Comparison of ENCODE assay signal across 1 cellular context in genomic region chr10:121536271-121536918, GRCh38.
A peak's percentile ranks its signal among the peaks of the same experiment; 100 is the strongest.
TF ChIP-seq lines count a peak whose summit lies in the region.

No MANE protein-coding gene starts in this region.

TF ChIP-seq in HEK293, 187 proteins besides CTCF, POLR2A, EP300 and RAD21 (continued from another document):
- no peak for TF ChIP-seq ZNF473 (tag by site-specific recombination; IDR thresholded peaks at IDR 0.05)
- peak; percentile 69; the same call in 1 of the 2 replicates for TF ChIP-seq ZEB2 (tag by site-specific recombination; IDR thresholded peaks at IDR 0.05)
- TF ChIP-seq ZNF621 (tag by site-specific recombination; IDR thresholded peaks at IDR 0.05), result no peak
- TF ChIP-seq WT1 (tag by site-specific recombination; IDR thresholded peaks at IDR 0.05), result no peak
- no peak for TF ChIP-seq ZBTB20 (tag by site-specific recombination; IDR thresholded peaks at IDR 0.05)
- TF ChIP-seq ZNF341 (tag by site-specific recombination; IDR thresholded peaks at IDR 0.05; ENCODE audit: low read depth), result no peak
- no peak for TF ChIP-seq ZNF248 (tag by site-specific recombination; IDR thresholded peaks at IDR 0.05)
- 0 out of 2 replicates have a peak, but pooled peaks have one; percentile 40 for TF ChIP-seq ZFP69B (tag by site-specific recombination; IDR thresholded peaks at IDR 0.05)
- TF ChIP-seq, protein P1, sequence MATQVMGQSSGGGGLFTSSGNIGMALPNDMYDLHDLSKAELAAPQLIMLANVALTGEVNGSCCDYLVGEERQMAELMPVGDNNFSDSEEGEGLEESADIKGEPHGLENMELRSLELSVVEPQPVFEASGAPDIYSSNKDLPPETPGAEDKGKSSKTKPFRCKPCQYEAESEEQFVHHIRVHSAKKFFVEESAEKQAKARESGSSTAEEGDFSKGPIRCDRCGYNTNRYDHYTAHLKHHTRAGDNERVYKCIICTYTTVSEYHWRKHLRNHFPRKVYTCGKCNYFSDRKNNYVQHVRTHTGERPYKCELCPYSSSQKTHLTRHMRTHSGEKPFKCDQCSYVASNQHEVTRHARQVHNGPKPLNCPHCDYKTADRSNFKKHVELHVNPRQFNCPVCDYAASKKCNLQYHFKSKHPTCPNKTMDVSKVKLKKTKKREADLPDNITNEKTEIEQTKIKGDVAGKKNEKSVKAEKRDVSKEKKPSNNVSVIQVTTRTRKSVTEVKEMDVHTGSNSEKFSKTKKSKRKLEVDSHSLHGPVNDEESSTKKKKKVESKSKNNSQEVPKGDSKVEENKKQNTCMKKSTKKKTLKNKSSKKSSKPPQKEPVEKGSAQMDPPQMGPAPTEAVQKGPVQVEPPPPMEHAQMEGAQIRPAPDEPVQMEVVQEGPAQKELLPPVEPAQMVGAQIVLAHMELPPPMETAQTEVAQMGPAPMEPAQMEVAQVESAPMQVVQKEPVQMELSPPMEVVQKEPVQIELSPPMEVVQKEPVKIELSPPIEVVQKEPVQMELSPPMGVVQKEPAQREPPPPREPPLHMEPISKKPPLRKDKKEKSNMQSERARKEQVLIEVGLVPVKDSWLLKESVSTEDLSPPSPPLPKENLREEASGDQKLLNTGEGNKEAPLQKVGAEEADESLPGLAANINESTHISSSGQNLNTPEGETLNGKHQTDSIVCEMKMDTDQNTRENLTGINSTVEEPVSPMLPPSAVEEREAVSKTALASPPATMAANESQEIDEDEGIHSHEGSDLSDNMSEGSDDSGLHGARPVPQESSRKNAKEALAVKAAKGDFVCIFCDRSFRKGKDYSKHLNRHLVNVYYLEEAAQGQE (tag by site-specific recombination; IDR thresholded peaks at IDR 0.05), result no peak
- no peak for TF ChIP-seq ZNF510 (tag by site-specific recombination; IDR thresholded peaks at IDR 0.05; ENCODE audit: insufficient replicate concordance)
- TF ChIP-seq, protein P2, sequence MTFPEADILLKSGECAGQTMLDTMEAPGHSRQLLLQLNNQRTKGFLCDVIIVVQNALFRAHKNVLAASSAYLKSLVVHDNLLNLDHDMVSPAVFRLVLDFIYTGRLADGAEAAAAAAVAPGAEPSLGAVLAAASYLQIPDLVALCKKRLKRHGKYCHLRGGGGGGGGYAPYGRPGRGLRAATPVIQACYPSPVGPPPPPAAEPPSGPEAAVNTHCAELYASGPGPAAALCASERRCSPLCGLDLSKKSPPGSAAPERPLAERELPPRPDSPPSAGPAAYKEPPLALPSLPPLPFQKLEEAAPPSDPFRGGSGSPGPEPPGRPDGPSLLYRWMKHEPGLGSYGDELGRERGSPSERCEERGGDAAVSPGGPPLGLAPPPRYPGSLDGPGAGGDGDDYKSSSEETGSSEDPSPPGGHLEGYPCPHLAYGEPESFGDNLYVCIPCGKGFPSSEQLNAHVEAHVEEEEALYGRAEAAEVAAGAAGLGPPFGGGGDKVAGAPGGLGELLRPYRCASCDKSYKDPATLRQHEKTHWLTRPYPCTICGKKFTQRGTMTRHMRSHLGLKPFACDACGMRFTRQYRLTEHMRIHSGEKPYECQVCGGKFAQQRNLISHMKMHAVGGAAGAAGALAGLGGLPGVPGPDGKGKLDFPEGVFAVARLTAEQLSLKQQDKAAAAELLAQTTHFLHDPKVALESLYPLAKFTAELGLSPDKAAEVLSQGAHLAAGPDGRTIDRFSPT (tag by site-specific recombination; IDR thresholded peaks at IDR 0.05), result peak; percentile 45; the same call in 1 of the 2 replicates
- TF ChIP-seq ZNF629 (tag by site-specific recombination; IDR thresholded peaks at IDR 0.05), result peak; percentile 75
- peak; percentile 67 for TF ChIP-seq ZNF600 (tag by site-specific recombination; IDR thresholded peaks at IDR 0.05)
- no peak for TF ChIP-seq ZBTB1 (tag by site-specific recombination; IDR thresholded peaks at IDR 0.05)
- TF ChIP-seq, protein P3, sequence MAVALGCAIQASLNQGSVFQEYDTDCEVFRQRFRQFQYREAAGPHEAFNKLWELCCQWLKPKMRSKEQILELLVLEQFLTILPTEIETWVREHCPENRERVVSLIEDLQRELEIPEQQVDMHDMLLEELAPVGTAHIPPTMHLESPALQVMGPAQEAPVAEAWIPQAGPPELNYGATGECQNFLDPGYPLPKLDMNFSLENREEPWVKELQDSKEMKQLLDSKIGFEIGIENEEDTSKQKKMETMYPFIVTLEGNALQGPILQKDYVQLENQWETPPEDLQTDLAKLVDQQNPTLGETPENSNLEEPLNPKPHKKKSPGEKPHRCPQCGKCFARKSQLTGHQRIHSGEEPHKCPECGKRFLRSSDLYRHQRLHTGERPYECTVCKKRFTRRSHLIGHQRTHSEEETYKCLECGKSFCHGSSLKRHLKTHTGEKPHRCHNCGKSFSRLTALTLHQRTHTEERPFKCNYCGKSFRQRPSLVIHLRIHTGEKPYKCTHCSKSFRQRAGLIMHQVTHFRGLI (tag by site-specific recombination; IDR thresholded peaks at IDR 0.05), result no peak
- TF ChIP-seq ZNF169 (tag by site-specific recombination; IDR thresholded peaks at IDR 0.05), result no peak
- TF ChIP-seq, protein P4, sequence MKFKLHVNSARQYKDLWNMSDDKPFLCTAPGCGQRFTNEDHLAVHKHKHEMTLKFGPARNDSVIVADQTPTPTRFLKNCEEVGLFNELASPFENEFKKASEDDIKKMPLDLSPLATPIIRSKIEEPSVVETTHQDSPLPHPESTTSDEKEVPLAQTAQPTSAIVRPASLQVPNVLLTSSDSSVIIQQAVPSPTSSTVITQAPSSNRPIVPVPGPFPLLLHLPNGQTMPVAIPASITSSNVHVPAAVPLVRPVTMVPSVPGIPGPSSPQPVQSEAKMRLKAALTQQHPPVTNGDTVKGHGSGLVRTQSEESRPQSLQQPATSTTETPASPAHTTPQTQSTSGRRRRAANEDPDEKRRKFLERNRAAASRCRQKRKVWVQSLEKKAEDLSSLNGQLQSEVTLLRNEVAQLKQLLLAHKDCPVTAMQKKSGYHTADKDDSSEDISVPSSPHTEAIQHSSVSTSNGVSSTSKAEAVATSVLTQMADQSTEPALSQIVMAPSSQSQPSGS (tag by site-specific recombination; IDR thresholded peaks at IDR 0.05; ENCODE audit: low read depth), result peak; percentile 59; the same call in 1 of the 2 replicates
- TF ChIP-seq ZNF677 (tag by site-specific recombination; IDR thresholded peaks at IDR 0.05), result no peak
- TF ChIP-seq ZNF596 (tag by site-specific recombination; IDR thresholded peaks at IDR 0.05), result no peak
- TF ChIP-seq KLF7 (tag by site-specific recombination; IDR thresholded peaks at IDR 0.05; ENCODE audit: borderline replicate concordance), result no peak
- no peak for TF ChIP-seq TSHZ1 (tag by site-specific recombination; IDR thresholded peaks at IDR 0.05; ENCODE audit: borderline replicate concordance)
- TF ChIP-seq KLF1 (tag by site-specific recombination; IDR thresholded peaks at IDR 0.05), result no peak
- TF ChIP-seq GLI2 (tag by site-specific recombination; IDR thresholded peaks at IDR 0.05; ENCODE audit: borderline replicate concordance, low read depth), result no peak
- no peak for TF ChIP-seq ZNF521 (tag by site-specific recombination; IDR thresholded peaks at IDR 0.05)
- TF ChIP-seq ZNF366 (tag by site-specific recombination; conservative IDR thresholded peaks at IDR 0.05), result 0 out of 2 replicates have a peak, but pooled peaks have one; percentile 42
- no peak for TF ChIP-seq MZF1 (tag by site-specific recombination; IDR thresholded peaks at IDR 0.05; ENCODE audit: borderline replicate concordance)
- TF ChIP-seq ZBTB17 (tag by site-specific recombination; IDR thresholded peaks at IDR 0.05), result 0 out of 2 replicates have a peak, but pooled peaks have one; percentile 34
- no peak for TF ChIP-seq HOXC10 (CRISPR knock-in tag; IDR thresholded peaks at IDR 0.05)
- no peak for TF ChIP-seq ZNF549 (tag by site-specific recombination; IDR thresholded peaks at IDR 0.05)
- no peak for TF ChIP-seq ZNF266 (tag by site-specific recombination; IDR thresholded peaks at IDR 0.05; ENCODE audit: low read depth)
- peak; percentile 52; the same call in 1 of the 2 replicates for TF ChIP-seq FEZF1 (tag by site-specific recombination; IDR thresholded peaks at IDR 0.05)
- no peak for TF ChIP-seq ZNF335 (tag by site-specific recombination; conservative IDR thresholded peaks at IDR 0.05)
- TF ChIP-seq YY2 (tag by site-specific recombination; IDR thresholded peaks at IDR 0.05), result no peak
- TF ChIP-seq ZNF19 (tag by site-specific recombination; IDR thresholded peaks at IDR 0.05; ENCODE audit: low read depth), result no peak
- TF ChIP-seq ZNF530 (tag by site-specific recombination; IDR thresholded peaks at IDR 0.05; ENCODE audit: low read depth), result no peak
- no peak for TF ChIP-seq SETDB1 (IDR thresholded peaks at IDR 0.05; ENCODE audit: insufficient read length, low read length)
- TF ChIP-seq EGR2 (tag by site-specific recombination; IDR thresholded peaks at IDR 0.05; ENCODE audit: low read depth), result no peak
- TF ChIP-seq, protein P5, sequence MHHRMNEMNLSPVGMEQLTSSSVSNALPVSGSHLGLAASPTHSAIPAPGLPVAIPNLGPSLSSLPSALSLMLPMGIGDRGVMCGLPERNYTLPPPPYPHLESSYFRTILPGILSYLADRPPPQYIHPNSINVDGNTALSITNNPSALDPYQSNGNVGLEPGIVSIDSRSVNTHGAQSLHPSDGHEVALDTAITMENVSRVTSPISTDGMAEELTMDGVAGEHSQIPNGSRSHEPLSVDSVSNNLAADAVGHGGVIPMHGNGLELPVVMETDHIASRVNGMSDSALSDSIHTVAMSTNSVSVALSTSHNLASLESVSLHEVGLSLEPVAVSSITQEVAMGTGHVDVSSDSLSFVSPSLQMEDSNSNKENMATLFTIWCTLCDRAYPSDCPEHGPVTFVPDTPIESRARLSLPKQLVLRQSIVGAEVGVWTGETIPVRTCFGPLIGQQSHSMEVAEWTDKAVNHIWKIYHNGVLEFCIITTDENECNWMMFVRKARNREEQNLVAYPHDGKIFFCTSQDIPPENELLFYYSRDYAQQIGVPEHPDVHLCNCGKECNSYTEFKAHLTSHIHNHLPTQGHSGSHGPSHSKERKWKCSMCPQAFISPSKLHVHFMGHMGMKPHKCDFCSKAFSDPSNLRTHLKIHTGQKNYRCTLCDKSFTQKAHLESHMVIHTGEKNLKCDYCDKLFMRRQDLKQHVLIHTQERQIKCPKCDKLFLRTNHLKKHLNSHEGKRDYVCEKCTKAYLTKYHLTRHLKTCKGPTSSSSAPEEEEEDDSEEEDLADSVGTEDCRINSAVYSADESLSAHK (tag by site-specific recombination; IDR thresholded peaks at IDR 0.05), result no peak
- TF ChIP-seq ZNF670 (tag by site-specific recombination; IDR thresholded peaks at IDR 0.05; ENCODE audit: low read depth), result no peak
- TF ChIP-seq, protein P6, sequence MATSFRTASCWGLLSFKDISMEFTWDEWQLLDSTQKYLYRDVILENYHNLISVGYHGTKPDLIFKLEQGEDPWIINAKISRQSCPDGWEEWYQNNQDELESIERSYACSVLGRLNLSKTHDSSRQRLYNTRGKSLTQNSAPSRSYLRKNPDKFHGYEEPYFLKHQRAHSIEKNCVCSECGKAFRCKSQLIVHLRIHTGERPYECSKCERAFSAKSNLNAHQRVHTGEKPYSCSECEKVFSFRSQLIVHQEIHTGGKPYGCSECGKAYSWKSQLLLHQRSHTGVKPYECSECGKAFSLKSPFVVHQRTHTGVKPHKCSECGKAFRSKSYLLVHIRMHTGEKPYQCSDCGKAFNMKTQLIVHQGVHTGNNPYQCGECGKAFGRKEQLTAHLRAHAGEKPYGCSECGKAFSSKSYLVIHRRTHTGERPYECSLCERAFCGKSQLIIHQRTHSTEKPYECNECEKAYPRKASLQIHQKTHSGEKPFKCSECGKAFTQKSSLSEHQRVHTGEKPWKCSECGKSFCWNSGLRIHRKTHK (tag by site-specific recombination; IDR thresholded peaks at IDR 0.05), result no peak
- no peak for TF ChIP-seq ZNF785 (tag by site-specific recombination; IDR thresholded peaks at IDR 0.05)
- no peak for TF ChIP-seq ZNF394 (tag by site-specific recombination; IDR thresholded peaks at IDR 0.05; ENCODE audit: borderline replicate concordance)
- TF ChIP-seq MYNN (tag by site-specific recombination; IDR thresholded peaks at IDR 0.05; ENCODE audit: borderline replicate concordance), result no peak
- TF ChIP-seq ZNF660 (tag by site-specific recombination; IDR thresholded peaks at IDR 0.05), result peak; percentile 93
- no peak for TF ChIP-seq ZNF24 (tag by site-specific recombination; IDR thresholded peaks at IDR 0.05)
- TF ChIP-seq GFI1B (tag by site-specific recombination; IDR thresholded peaks at IDR 0.05), result no peak
- no peak for TF ChIP-seq SP3 (tag by site-specific recombination; IDR thresholded peaks at IDR 0.05)
- TF ChIP-seq OSR2 (tag by site-specific recombination; IDR thresholded peaks at IDR 0.05), result no peak
- TF ChIP-seq, protein P7, sequence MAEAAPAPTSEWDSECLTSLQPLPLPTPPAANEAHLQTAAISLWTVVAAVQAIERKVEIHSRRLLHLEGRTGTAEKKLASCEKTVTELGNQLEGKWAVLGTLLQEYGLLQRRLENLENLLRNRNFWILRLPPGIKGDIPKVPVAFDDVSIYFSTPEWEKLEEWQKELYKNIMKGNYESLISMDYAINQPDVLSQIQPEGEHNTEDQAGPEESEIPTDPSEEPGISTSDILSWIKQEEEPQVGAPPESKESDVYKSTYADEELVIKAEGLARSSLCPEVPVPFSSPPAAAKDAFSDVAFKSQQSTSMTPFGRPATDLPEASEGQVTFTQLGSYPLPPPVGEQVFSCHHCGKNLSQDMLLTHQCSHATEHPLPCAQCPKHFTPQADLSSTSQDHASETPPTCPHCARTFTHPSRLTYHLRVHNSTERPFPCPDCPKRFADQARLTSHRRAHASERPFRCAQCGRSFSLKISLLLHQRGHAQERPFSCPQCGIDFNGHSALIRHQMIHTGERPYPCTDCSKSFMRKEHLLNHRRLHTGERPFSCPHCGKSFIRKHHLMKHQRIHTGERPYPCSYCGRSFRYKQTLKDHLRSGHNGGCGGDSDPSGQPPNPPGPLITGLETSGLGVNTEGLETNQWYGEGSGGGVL (tag by site-specific recombination; IDR thresholded peaks at IDR 0.05), result no peak
TF ChIP-seq in HEK293: peak in this region for 11.
